10 cellular contexts compared by ENCODE assay signal in genomic region chr15:60580650-60581415, GRCh38.
DNase-seq lines count a peak whose midpoint lies in the region; ATAC-seq, FAIRE-seq and TF ChIP-seq lines count a peak whose summit lies in the region.
"Had no signal": no experiment of that assay in that cellular context is flagged by ENCODE, and none has a peak within 500 bp of the region (broad histone marks: within the 10 kb centered on the region; RNA-seq: fewer than 3 reads in every experiment).

No MANE protein-coding gene starts in this region.

- CTCF ChIA-PET in A549 (lab: Yijun Ruan, JAX), result interaction anchor here (0.6 to 2.4 kb wide), 3 partner anchors 257 to 1255 kb away, joined by 3 to 5 read pairs (median 3); no protein-coding TSS in a partner anchor

- no peak for TF ChIP-seq RAD21 in A549 (conservative IDR thresholded peaks at IDR 0.05 in 1 of 2, IDR thresholded peaks at IDR 0.05 in 1 of 2)

- no peaks in the 10 kb centered on the region for H3K27me3 Mint-ChIP-seq in activated T-helper 2 cell treated with anti-CD3 and anti-CD28 coated beads, Interferon-gamma antibody, Interleukin-2, Interleukin-4, amounts not matched to agents 10 μg/mL and 5 μg/mL and 100 μg/mL, durations not matched to agents 14 hours and 24 hours and 36 hours (ENCODE audit: low read depth)

- TF ChIP-seq CTCF in A549 (IDR thresholded peaks at IDR 0.05) (no peak), heart right ventricle (IDR thresholded peaks at IDR 0.05) (no peak)

- no peak overlapping the region for H3K56ac ChIP-seq in mesendoderm (ENCODE audit: low read length)

- H3K4me2 ChIP-seq in A549 (no peak overlapping the region), mesendoderm (ENCODE audit: low read length) (no peak overlapping the region)

- H3K4me3 Mint-ChIP-seq in activated T-helper 2 cell treated with anti-CD3 and anti-CD28 coated beads, Interferon-gamma antibody, Interleukin-2, Interleukin-4, amounts not matched to agents 10 μg/mL and 5 μg/mL and 100 μg/mL, durations not matched to agents 14 hours and 24 hours and 36 hours (ENCODE audit: low read depth), result peak overlapping the region; percentile 48

- DNase-seq in A549 (ENCODE audit: low read depth in 1 of 2, low spot score in 1 of 2) (no peak), mesendoderm (peak; percentile 24), AG08395 (ENCODE audit: low spot score) (no peak), heart right ventricle (no peak)
- peak; percentile 40 for DNase-seq in activated T-helper 2 cell treated with anti-CD3 and anti-CD28 coated beads, Interferon-gamma antibody, Interleukin-2, Interleukin-4, amounts not matched to agents 10 μg/mL and 5 μg/mL and 100 μg/mL, durations not matched to agents 14 hours and 24 hours and 36 hours (ENCODE audit: low spot score)
- DNase-seq: adrenal gland, SW 1271 had no signal

- WGBS in A549 (ENCODE audit: missing lambda C conversion rate), result 30% methylated on average over 8 of the region's 8 CpGs
- no CpG with 5 or more reads among the region's 8 CpGs for WGBS in mesendoderm (ENCODE audit: extremely low coverage, insufficient coverage, low lambda C conversion rate)
- WGBS in heart right ventricle, 2 donors, result 84 to 86% methylated on average over 8 of the region's 8 CpGs

- no peak overlapping the region for H3K4ac ChIP-seq in mesendoderm (ENCODE audit: low read depth, low read length)

- H2AK5ac ChIP-seq in mesendoderm (ENCODE audit: low read length), result no peak overlapping the region

- peak; percentile 56 for FAIRE-seq in A549 (lab: Jason Lieb, UNC)

- H3K9me3 Mint-ChIP-seq in activated T-helper 2 cell treated with anti-CD3 and anti-CD28 coated beads, Interferon-gamma antibody, Interleukin-2, Interleukin-4, amounts not matched to agents 10 μg/mL and 5 μg/mL and 100 μg/mL, durations not matched to agents 14 hours and 24 hours and 36 hours, result no peaks in the 10 kb centered on the region

- H2BK5ac ChIP-seq in mesendoderm (ENCODE audit: low read length), result no peak overlapping the region

- H3K4me1 ChIP-seq in A549 (peaks cover 9% of the 10 kb centered on the region), HUES48 (ENCODE audit: control insufficient read depth, insufficient read depth, low read length) (peaks cover 60% of the 10 kb centered on the region), mesendoderm (ENCODE audit: control insufficient read depth, low read depth, low read length) (peaks cover 7% of the 10 kb centered on the region), heart right ventricle (peaks cover 0 to 58% (median 31%) of the 10 kb centered on the region in 9 donors)

- intact Hi-C loops in activated T-helper 2 cell treated with anti-CD3 and anti-CD28 coated beads, Interferon-gamma antibody, Interleukin-2, Interleukin-4, amounts not matched to agents 10 μg/mL and 5 μg/mL and 100 μg/mL, durations not matched to agents 14 hours and 24 hours and 36 hours (cut with micrococcal nuclease), result loop anchor here (5.0 to 10.0 kb wide), 5 partner anchors 116 to 1254 kb away; partner anchors contain the start of gene ANXA2
- intact Hi-C loops in heart right ventricle (cut with DNase I), result loop anchor here in 4 of 10 donors (5.0 to 10.0 kb wide), 4 partner anchors 331 to 1254 kb away; no protein-coding TSS in a partner anchor

- H3K9me3 ChIP-seq in A549, result no peaks in the 10 kb centered on the region
- no peaks in the 10 kb centered on the region for H3K9me3 ChIP-seq in HUES48 (ENCODE audit: control insufficient read depth, insufficient read depth, low read length)
- H3K9me3 ChIP-seq in heart right ventricle, result no peaks in the 10 kb centered on the region
- H3K9me3 ChIP-seq: adrenal gland had no signal

- H4K5ac ChIP-seq in mesendoderm (ENCODE audit: low read length), result no peak overlapping the region

- peaks cover 70% of the 10 kb centered on the region for H3K4me1 Mint-ChIP-seq in activated T-helper 2 cell treated with anti-CD3 and anti-CD28 coated beads, Interferon-gamma antibody, Interleukin-2, Interleukin-4, amounts not matched to agents 10 μg/mL and 5 μg/mL and 100 μg/mL, durations not matched to agents 14 hours and 24 hours and 36 hours (ENCODE audit: low read depth)

- H3K79me1 ChIP-seq in mesendoderm (ENCODE audit: low read length), result no peaks in the 10 kb centered on the region

- no peak overlapping the region for H3K27ac ChIP-seq in A549
- peak overlapping the region; percentile 34 for H3K27ac ChIP-seq in HUES48 (ENCODE audit: low read depth, low read length)
- no peak overlapping the region for H3K27ac ChIP-seq in mesendoderm (ENCODE audit: low read depth, low read length)
- H3K27ac ChIP-seq in heart right ventricle, result peak overlapping the region in 1 of 10 donors; percentile 24

- TF ChIP-seq EP300 in A549 (IDR thresholded peaks at IDR 0.05), result no peak

- peak overlapping the region; percentile 76 for H3K27ac Mint-ChIP-seq in activated T-helper 2 cell treated with anti-CD3 and anti-CD28 coated beads, Interferon-gamma antibody, Interleukin-2, Interleukin-4, amounts not matched to agents 10 μg/mL and 5 μg/mL and 100 μg/mL, durations not matched to agents 14 hours and 24 hours and 36 hours

- no peak for ATAC-seq in A549
- ATAC-seq in GM21717 (IDR thresholded peaks at IDR 0.05; ENCODE audit: unreplicated experiment), result no peak
- ATAC-seq in HG03095 (IDR thresholded peaks at IDR 0.05; ENCODE audit: unreplicated experiment), result no peak
- ATAC-seq in heart right ventricle, result no peak

- POLR2A ChIA-PET in A549 (lab: Yijun Ruan, JAX), result no interaction called here

- no peaks in the 10 kb centered on the region for H3K36me3 ChIP-seq in HUES48 (ENCODE audit: control insufficient read depth, insufficient read depth, low read length)
- H3K36me3 ChIP-seq in mesendoderm (ENCODE audit: control insufficient read depth, insufficient read depth, low read length), result no peaks in the 10 kb centered on the region
- H3K36me3 ChIP-seq in heart right ventricle, result no peaks in the 10 kb centered on the region

- H2BK120ac ChIP-seq in mesendoderm (ENCODE audit: low read depth, low read length), result no peak overlapping the region

- no peak overlapping the region for H3K4me3 ChIP-seq in A549
- no peak overlapping the region for H3K4me3 ChIP-seq in HUES48 (ENCODE audit: low read depth, low read length)
- no peak overlapping the region for H3K4me3 ChIP-seq in mesendoderm (ENCODE audit: low read length)
- H3K4me3 ChIP-seq in heart right ventricle, result no peak overlapping the region
- H3K4me3 ChIP-seq: adrenal gland had no signal

- peaks cover 8% of the 10 kb centered on the region for H3K36me3 Mint-ChIP-seq in activated T-helper 2 cell treated with anti-CD3 and anti-CD28 coated beads, Interferon-gamma antibody, Interleukin-2, Interleukin-4, amounts not matched to agents 10 μg/mL and 5 μg/mL and 100 μg/mL, durations not matched to agents 14 hours and 24 hours and 36 hours (ENCODE audit: low read depth)

- H3K79me2 ChIP-seq in mesendoderm (ENCODE audit: control insufficient read depth, insufficient read depth, low read length), result no peaks in the 10 kb centered on the region

- TF ChIP-seq POLR2A in A549 (IDR thresholded peaks at IDR 0.05; ENCODE audit: low read length), result no peak

- H3K9ac ChIP-seq in HUES48 (ENCODE audit: low read depth, low read length) (no peak overlapping the region), mesendoderm (ENCODE audit: low read length) (no peak overlapping the region)

- H3K18ac ChIP-seq in mesendoderm (ENCODE audit: low read length), result peak overlapping the region; percentile 64

- no peak overlapping the region for H3K23ac ChIP-seq in mesendoderm (ENCODE audit: low read length)

- H4K8ac ChIP-seq in mesendoderm (ENCODE audit: low read depth, low read length), result no peak overlapping the region

- peak overlapping the region; percentile 85 for H2BK15ac ChIP-seq in mesendoderm (replicated peaks; ENCODE audit: low read depth)

- no peaks in the 10 kb centered on the region for H3K27me3 ChIP-seq in HUES48 (ENCODE audit: control insufficient read depth, insufficient read depth, low read length)
- no peaks in the 10 kb centered on the region for H3K27me3 ChIP-seq in mesendoderm (ENCODE audit: insufficient read depth, low read length, poor library complexity)
- no peaks in the 10 kb centered on the region for H3K27me3 ChIP-seq in heart right ventricle
- H3K27me3 ChIP-seq: adrenal gland had no signal

TF ChIP-seq in A549, 52 proteins besides CTCF, POLR2A, EP300 and RAD21:
- TF ChIP-seq CHD4 (IDR thresholded peaks at IDR 0.05; ENCODE audit: borderline replicate concordance) (no peak), ZSCAN20 (CRISPR knock-in tag; IDR thresholded peaks at IDR 0.05) (no peak), KDM5A (IDR thresholded peaks at IDR 0.05) (no peak), RCOR1 (IDR thresholded peaks at IDR 0.05; ENCODE audit: low read depth, low read length) (no peak), HEYL (CRISPR knock-in tag; IDR thresholded peaks at IDR 0.05) (no peak), RARB (CRISPR knock-in tag; IDR thresholded peaks at IDR 0.05) (no peak), NPAS2 (CRISPR knock-in tag; IDR thresholded peaks at IDR 0.05; ENCODE audit: borderline replicate concordance) (no peak), MAZ (IDR thresholded peaks at IDR 0.05; ENCODE audit: borderline replicate concordance, low read depth, low read length) (no peak), CEBPB (IDR thresholded peaks at IDR 0.05) (no peak), JUN (IDR thresholded peaks at IDR 0.05) (no peak), PHF8 (IDR thresholded peaks at IDR 0.05; ENCODE audit: borderline replicate concordance, low read depth) (no peak), POLR2AphosphoS2 (conservative IDR thresholded peaks at IDR 0.05; ENCODE audit: low read length) (no peak), TFCP2L1 (CRISPR knock-in tag; IDR thresholded peaks at IDR 0.05) (no peak), TP53 (CRISPR knock-in tag; IDR thresholded peaks at IDR 0.05) (no peak), CBX8 (IDR thresholded peaks at IDR 0.05) (no peak), CHD2 (IDR thresholded peaks at IDR 0.05; ENCODE audit: low read length, partially characterized antibody) (no peak), GATA3 (IDR thresholded peaks at IDR 0.05; ENCODE audit: borderline replicate concordance) (no peak), JUNB (IDR thresholded peaks at IDR 0.05) (no peak), MAFK (IDR thresholded peaks at IDR 0.05; ENCODE audit: partially characterized antibody) (no peak)
TF ChIP-seq in A549: peak in this region for 0.

Comparison
In these comparisons a context has a peak if more than half of its experiments do, and no peak if none do; other contexts are left out.
1. DNase-seq: peak in activated T-helper 2 cell treated with anti-CD3 and anti-CD28 coated beads, Interferon-gamma antibody, Interleukin-2, Interleukin-4, amounts not matched to agents 10 μg/mL and 5 μg/mL and 100 μg/mL, durations not matched to agents 14 hours and 24 hours and 36 hours (single experiment) and mesendoderm (single experiment); none in A549 (0 of 2), AG08395 (single experiment) and heart right ventricle (0 of 2).